Comparison of ENCODE assay signal across 33 cellular contexts in genomic region chr2:16476168-16476567, GRCh38.
"Had no signal": no experiment of that assay in that cellular context is flagged by ENCODE, and none has a peak within 500 bp of the region (broad histone marks: within the 10 kb centered on the region; RNA-seq: fewer than 3 reads in every experiment).

No MANE protein-coding gene starts in this region.

- DNase-seq: activated CD4-positive, alpha-beta memory T cell treated with anti-CD3 and anti-CD28 coated beads, Interleukin-2, amount 10 ng/mL, durations not matched to agents 7 days and 5 days; activated CD4-positive, alpha-beta T cell treated with anti-CD3 and anti-CD28 coated beads for 1 hour; activated CD4-positive, alpha-beta T cell treated with anti-CD3 and anti-CD28 coated beads for 48 hours; activated CD4-positive, CD25-positive, alpha-beta regulatory T cell; activated CD8-positive, alpha-beta memory T cell treated with anti-CD3 and anti-CD28 coated beads for 24 hours; activated CD8-positive, alpha-beta memory T cell treated with anti-CD3 and anti-CD28 coated beads, Interleukin-2, amount 10 ng/mL, durations not matched to agents 7 days and 5 days; activated CD8-positive, alpha-beta memory T cell treated with anti-CD3 and anti-CD28 coated beads, Interleukin-2, amount 50 U/mL, for 48 hours; activated effector memory CD4-positive, alpha-beta T cell treated with Interleukin-2 at 50 U/mL for 16 hours; activated naive CD4-positive, alpha-beta T cell treated with anti-CD3 and anti-CD28 coated beads, Interleukin-2, amount 10 ng/mL, durations not matched to agents 7 days and 5 days; activated naive CD8-positive, alpha-beta T cell treated with anti-CD3 and anti-CD28 coated beads, Interleukin-2, amount 50 U/mL, for 24 hours; activated T-cell treated with anti-CD3 and anti-CD28 coated beads, Interleukin-2, amount 50 U/mL, for 48 hours; anterior cingulate cortex; Kasumi-1; KG1; MM.1S; MV-4-11; NCI-H1092; NCI-H1436 treated with DMSO at 0.1 percent for 48 hours; NCI-H187; NCI-H2029 treated with DMSO at 0.1 percent for 48 hours; NCI-H2171 treated with DMSO at 0.1 percent for 48 hours; NCI-H2227 treated with DMSO at 0.1 percent for 48 hours; NCI-H446; NCI-H510A treated with DMSO at 0.1 percent for 48 hours; NCI-H526 treated with DMSO at 0.1 percent for 48 hours; NCI-H82; SHP77; SJCRH30; T1000; WERI-Rb-1 had no signal

- H3K4me3 ChIP-seq: SJCRH30, SK-N-MC had no signal

- H3K27ac Mint-ChIP-seq: activated CD4-positive, alpha-beta memory T cell treated with anti-CD3 and anti-CD28 coated beads, Interleukin-2, amount 10 ng/mL, durations not matched to agents 7 days and 5 days; activated CD8-positive, alpha-beta memory T cell treated with anti-CD3 and anti-CD28 coated beads, Interleukin-2, amount 10 ng/mL, durations not matched to agents 7 days and 5 days; activated naive CD4-positive, alpha-beta T cell treated with anti-CD3 and anti-CD28 coated beads, Interleukin-2, amount 10 ng/mL, durations not matched to agents 7 days and 5 days; activated naive CD8-positive, alpha-beta T cell; activated naive CD8-positive, alpha-beta T cell treated with anti-CD3 and anti-CD28 coated beads, Interleukin-2, amount 50 U/mL, for 24 hours had no signal

- H3K4me1 ChIP-seq: SJCRH30 had no signal

- H3K36me3 Mint-ChIP-seq: activated CD8-positive, alpha-beta memory T cell treated with anti-CD3 and anti-CD28 coated beads, Interleukin-2, amount 10 ng/mL, durations not matched to agents 7 days and 5 days; activated naive CD4-positive, alpha-beta T cell treated with anti-CD3 and anti-CD28 coated beads, Interleukin-2, amount 10 ng/mL, durations not matched to agents 7 days and 5 days; activated naive CD8-positive, alpha-beta T cell had no signal

- H3K4me3 Mint-ChIP-seq: activated CD4-positive, alpha-beta memory T cell treated with anti-CD3 and anti-CD28 coated beads, Interleukin-2, amount 10 ng/mL, durations not matched to agents 7 days and 5 days; activated CD8-positive, alpha-beta memory T cell treated with anti-CD3 and anti-CD28 coated beads, Interleukin-2, amount 10 ng/mL, durations not matched to agents 7 days and 5 days; activated naive CD4-positive, alpha-beta T cell treated with anti-CD3 and anti-CD28 coated beads, Interleukin-2, amount 10 ng/mL, durations not matched to agents 7 days and 5 days; activated naive CD8-positive, alpha-beta T cell; activated naive CD8-positive, alpha-beta T cell treated with anti-CD3 and anti-CD28 coated beads, Interleukin-2, amount 50 U/mL, for 24 hours had no signal

- H3K27me3 ChIP-seq: SJCRH30 had no signal

- H3K27ac ChIP-seq: SJCRH30, SK-N-MC, WERI-Rb-1 had no signal

- H3K36me3 ChIP-seq: SJCRH30, WERI-Rb-1 had no signal

- H3K27me3 Mint-ChIP-seq: activated CD8-positive, alpha-beta memory T cell treated with anti-CD3 and anti-CD28 coated beads, Interleukin-2, amount 10 ng/mL, durations not matched to agents 7 days and 5 days; activated naive CD4-positive, alpha-beta T cell treated with anti-CD3 and anti-CD28 coated beads, Interleukin-2, amount 10 ng/mL, durations not matched to agents 7 days and 5 days; activated naive CD8-positive, alpha-beta T cell had no signal

- H3K9me3 Mint-ChIP-seq: activated CD4-positive, alpha-beta memory T cell treated with anti-CD3 and anti-CD28 coated beads, Interleukin-2, amount 10 ng/mL, durations not matched to agents 7 days and 5 days; activated naive CD4-positive, alpha-beta T cell treated with anti-CD3 and anti-CD28 coated beads, Interleukin-2, amount 10 ng/mL, durations not matched to agents 7 days and 5 days; activated naive CD8-positive, alpha-beta T cell treated with anti-CD3 and anti-CD28 coated beads, Interleukin-2, amount 50 U/mL, for 24 hours had no signal

- H3K9me3 ChIP-seq: SJCRH30 had no signal

- ATAC-seq: activated CD8-positive, alpha-beta memory T cell treated with anti-CD3 and anti-CD28 coated beads, Interleukin-2, amount 10 ng/mL, durations not matched to agents 7 days and 5 days; activated naive CD8-positive, alpha-beta T cell treated with anti-CD3 and anti-CD28 coated beads, Interleukin-2, amount 50 U/mL, for 24 hours; Panc1 had no signal

- H3K4me1 Mint-ChIP-seq: activated CD4-positive, alpha-beta memory T cell treated with anti-CD3 and anti-CD28 coated beads, Interleukin-2, amount 10 ng/mL, durations not matched to agents 7 days and 5 days; activated CD8-positive, alpha-beta memory T cell treated with anti-CD3 and anti-CD28 coated beads, Interleukin-2, amount 10 ng/mL, durations not matched to agents 7 days and 5 days; activated naive CD4-positive, alpha-beta T cell treated with anti-CD3 and anti-CD28 coated beads, Interleukin-2, amount 10 ng/mL, durations not matched to agents 7 days and 5 days; activated naive CD8-positive, alpha-beta T cell treated with anti-CD3 and anti-CD28 coated beads, Interleukin-2, amount 50 U/mL, for 24 hours had no signal
